In the genomic region with DNA sequence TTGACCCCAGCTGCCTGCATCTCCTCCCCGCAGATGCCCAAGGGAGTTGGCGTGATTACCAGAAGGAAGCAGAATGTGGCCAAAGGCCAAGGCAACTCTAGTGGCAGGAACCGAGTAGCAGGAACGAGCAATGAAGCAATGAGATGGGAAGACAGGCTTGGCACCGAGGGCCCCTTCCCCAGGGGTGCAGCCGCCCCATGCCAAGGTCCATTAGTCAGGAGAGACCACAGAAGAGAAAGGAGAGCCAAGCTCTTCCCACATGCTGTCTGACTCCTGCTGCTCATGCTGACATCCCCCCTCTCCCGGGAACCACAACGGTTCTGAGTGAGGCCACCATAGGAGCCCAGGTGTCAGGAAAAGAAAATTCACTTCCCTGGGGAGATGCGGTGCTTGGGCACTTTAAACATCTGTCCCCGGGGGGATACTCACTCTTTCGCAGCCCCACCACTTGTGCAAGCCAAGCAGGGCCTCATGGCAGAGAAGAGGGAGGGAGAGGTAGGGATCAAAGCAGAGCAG, we compare ENCODE assay signal across 13 cellular contexts.
DNase-seq lines count a peak whose midpoint lies in the region; ATAC-seq and TF ChIP-seq lines count a peak whose summit lies in the region.
"Had no signal": no experiment of that assay in that cellular context is flagged by ENCODE, and none has a peak within 500 bp of the region (broad histone marks: within the 10 kb centered on the region; RNA-seq: fewer than 3 reads in every experiment).

No MANE protein-coding gene starts in this region.

- in situ Hi-C loops in astrocyte of the spinal cord (cut with HindIII; ENCODE audit: low sequenced_read_pairs) = no loop called here

- no peaks in the 10 kb centered on the region for H3K36me3 ChIP-seq in A673 (ENCODE audit: insufficient read depth, low read length, poor library complexity, severe bottlenecking)
- H3K36me3 ChIP-seq in MG63 = peaks cover 7% of the 10 kb centered on the region
- H3K36me3 ChIP-seq: brain microvascular endothelial cell had no signal

- DNase-seq in A673 (ENCODE audit: low spot score) = no peak
- DNase-seq in MG63 = peak; percentile 98
- DNase-seq in astrocyte of the spinal cord (ENCODE audit: low read depth, low spot score) = peak; percentile 71
- DNase-seq in kidney tubule cell (ENCODE audit: low spot score) = peak; percentile 52
- DNase-seq in dedifferentiated amniotic fluid mesenchymal stem cell (ENCODE audit: extremely low spot score) = no peak
- DNase-seq: brain microvascular endothelial cell; CD4-positive, CD25-positive, alpha-beta regulatory T cell; NCI-H2029 had no signal

- ATAC-seq in GM18502 (IDR thresholded peaks at IDR 0.05; ENCODE audit: poor library complexity, unreplicated experiment) = no peak
- ATAC-seq in HG03135 (IDR thresholded peaks at IDR 0.05; ENCODE audit: unreplicated experiment) = no peak
- ATAC-seq in GM21723 (IDR thresholded peaks at IDR 0.05; ENCODE audit: unreplicated experiment) = no peak

- CTCF ChIA-PET in A673 (lab: Charles Lee) = interaction anchor here (0.5 to 11.8 kb wide), 12 partner anchors 11 to 386 kb away, joined by 3 to 309 read pairs (median 4); a partner anchor contains a TSS

- POLR2A ChIA-PET in A673 (lab: Charles Lee; ENCODE audit: low non-redundant PET) = no interaction called here

- TF ChIP-seq CTCF in A673 (conservative IDR thresholded peaks at IDR 0.05; ENCODE audit: low read depth, low read length) = no peak
- TF ChIP-seq CTCF in astrocyte of the spinal cord (IDR thresholded peaks at IDR 0.05; ENCODE audit: low read depth, low read length) = no peak

- H3K4me1 ChIP-seq in A673 (ENCODE audit: insufficient read depth, low read length, poor library complexity, severe bottlenecking) = peaks cover 36% of the 10 kb centered on the region

- H3K27me3 ChIP-seq in A673 (replicated peaks; ENCODE audit: insufficient read depth, low read depth, low read length, poor library complexity) (no peaks in the 10 kb centered on the region), MG63 (no peaks in the 10 kb centered on the region)
- H3K27me3 ChIP-seq: brain microvascular endothelial cell had no signal

- H3K27ac ChIP-seq in A673 (ENCODE audit: low read depth, low read length, poor library complexity, severe bottlenecking) = peak overlapping the region; percentile 58
- H3K27ac ChIP-seq: brain microvascular endothelial cell, SK-N-MC had no signal

- H3K4me3 ChIP-seq in A673 (ENCODE audit: low read depth, low read length, poor library complexity, severe bottlenecking) = no peak overlapping the region
- no peak overlapping the region for H3K4me3 ChIP-seq in MG63
- no peak overlapping the region for H3K4me3 ChIP-seq in astrocyte of the spinal cord (ENCODE audit: low read depth, low read length)
- H3K4me3 ChIP-seq: SK-N-MC, smooth muscle cell had no signal

- no peaks in the 10 kb centered on the region for H3K9me3 ChIP-seq in A673 (ENCODE audit: low read depth, low read length, poor library complexity, severe bottlenecking)
- no peaks in the 10 kb centered on the region for H3K9me3 ChIP-seq in MG63

- BruUV-seq in A673 (replicated peaks; lab: Mats Ljungman, UMichigan) = no TSS peak

- intact Hi-C loops in A673 (cut with micrococcal nuclease; ENCODE audit: unreplicated experiment) = loop anchor here (1.0 to 5.0 kb wide), 2 partner anchors 71 to 148 kb away; a partner anchor contains a TSS

Comparison
In these comparisons a context has a peak if more than half of its experiments do, and no peak if none do; other contexts are left out.
1. DNase-seq: peak in MG63 (single experiment), astrocyte of the spinal cord (single experiment) and kidney tubule cell (single experiment); none in A673 (single experiment) and dedifferentiated amniotic fluid mesenchymal stem cell (single experiment).